ENCODE assay signal across 1 cellular context in genomic region chr1:228085287-228085926, GRCh38.
TF ChIP-seq lines count a peak whose summit lies in the region.

No MANE protein-coding gene starts in this region.

TF ChIP-seq in K562, 482 proteins besides CTCF, POLR2A, EP300 and RAD21 (continued from another document):
- 0 out of 2 replicates have a peak, but pooled peaks have one; percentile 16 for TF ChIP-seq ZBTB33 (CRISPR knock-in tag; IDR thresholded peaks at IDR 0.05)
- no peak for TF ChIP-seq ZBTB34 (CRISPR knock-in tag; IDR thresholded peaks at IDR 0.05)
- TF ChIP-seq CREB1 (IDR thresholded peaks at IDR 0.05): no peak
- 0 out of 2 replicates have a peak, but pooled peaks have one; percentile 21 for TF ChIP-seq CREB1 (CRISPR knock-in tag; IDR thresholded peaks at IDR 0.05)
- no peak for TF ChIP-seq KLF10 (CRISPR knock-in tag; IDR thresholded peaks at IDR 0.05)
- TF ChIP-seq PML (IDR thresholded peaks at IDR 0.05; ENCODE audit: low read length): 0 out of 2 replicates have a peak, but pooled peaks have one; percentile 22
- no peak for TF ChIP-seq SIRT6 (IDR thresholded peaks at IDR 0.05; ENCODE audit: low read depth, low read length)
- no peak for TF ChIP-seq FOXO4 (CRISPR knock-in tag; IDR thresholded peaks at IDR 0.05)
- TF ChIP-seq TBP (optimal IDR thresholded peaks at IDR 0.05; ENCODE audit: low read depth, low read length): peak; percentile 12
- TF ChIP-seq RCOR1 (IDR thresholded peaks at IDR 0.05; ENCODE audit: borderline replicate concordance in 1 of 2, low read depth in 2 of 2, low read length in 2 of 2): peak in 1 of 2 experiments; percentile 89; a peak in 3 of 4 replicates
- no peak for TF ChIP-seq SMAD1 (IDR thresholded peaks at IDR 0.05; ENCODE audit: low read depth, low read length, partially characterized antibody)
- peak in 1 of 2 experiments; percentile 55; a peak in 1 of 4 replicates for TF ChIP-seq FOXA3 (CRISPR knock-in tag; conservative IDR thresholded peaks at IDR 0.05 in 1 of 2, IDR thresholded peaks at IDR 0.05 in 1 of 2)
- no peak for TF ChIP-seq ZBED1 (IDR thresholded peaks at IDR 0.05)
- no peak for TF ChIP-seq RBM22 (IDR thresholded peaks at IDR 0.05; ENCODE audit: low read depth, low read length, poor library complexity, severe bottlenecking)
- TF ChIP-seq PRDM10 (IDR thresholded peaks at IDR 0.05; ENCODE audit: partially characterized antibody): peak; percentile 4
- peak; percentile 90 for TF ChIP-seq CBFA2T3 (IDR thresholded peaks at IDR 0.05)
- TF ChIP-seq MECOM (CRISPR knock-in tag; IDR thresholded peaks at IDR 0.05): peak; percentile 88
- TF ChIP-seq ELF4 (CRISPR knock-in tag; IDR thresholded peaks at IDR 0.05): peak; percentile 47; the same call in 1 of the 2 replicates
- TF ChIP-seq HMGXB4 (CRISPR knock-in tag; IDR thresholded peaks at IDR 0.05): no peak
- TF ChIP-seq TCF3 (CRISPR knock-in tag; IDR thresholded peaks at IDR 0.05): peak; percentile 85
- TF ChIP-seq CHD7 (IDR thresholded peaks at IDR 0.05; ENCODE audit: low read depth, low read length): peak; percentile 17
- no peak for TF ChIP-seq ZKSCAN1 (IDR thresholded peaks at IDR 0.05; ENCODE audit: low read depth, low read length)
